Comparison of ENCODE assay signal across 8 cellular contexts in the genomic region with DNA sequence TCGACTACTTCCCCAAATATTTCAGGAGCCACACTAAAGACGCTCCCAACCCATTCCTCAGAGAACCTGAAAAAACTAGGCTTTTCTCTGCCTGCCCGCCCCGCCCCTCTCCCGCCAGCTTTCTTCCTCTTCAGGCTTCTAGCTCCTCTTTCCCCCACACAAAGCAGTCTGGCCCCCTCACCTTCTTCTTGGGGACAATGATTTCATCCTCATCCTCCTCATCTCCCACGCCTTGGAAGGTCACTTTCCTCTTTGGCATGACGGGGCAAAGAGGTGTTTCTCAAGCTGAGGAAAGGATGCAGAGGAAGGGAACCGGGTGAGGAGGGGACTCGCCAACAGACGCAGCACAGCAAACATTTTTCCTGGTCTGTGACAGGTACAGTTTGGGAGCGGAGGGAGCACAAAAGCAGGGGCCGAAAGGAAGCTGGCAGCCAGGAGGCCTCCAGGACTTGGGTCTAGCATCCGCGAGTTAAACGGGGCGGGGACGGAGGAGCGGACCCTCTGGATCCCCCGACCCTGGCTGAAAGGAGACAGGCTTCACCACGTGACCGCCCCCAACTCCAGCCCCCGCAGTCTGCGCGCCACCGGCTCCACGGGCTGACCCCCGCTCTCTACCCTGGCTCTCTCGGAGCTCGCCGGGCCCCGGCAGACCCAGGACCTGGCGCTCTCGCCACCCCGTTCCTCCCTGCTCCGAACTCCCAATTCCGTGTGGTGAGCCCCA. TPM values are rescaled to one million over a fixed set of nuclear protein-coding genes. Genes with fewer than 3 reads are reported as not detected.
DNase-seq lines count a peak whose midpoint lies in the region; ATAC-seq and TF ChIP-seq lines count a peak whose summit lies in the region.

No MANE protein-coding gene starts in this region.

- H3K9me3 ChIP-seq in A673 (ENCODE audit: low read depth, low read length, poor library complexity, severe bottlenecking) = no peaks in the 10 kb centered on the region
- no peaks in the 10 kb centered on the region for H3K9me3 ChIP-seq in OCI-LY1 (ENCODE audit: low read length)

- H3K4me2 ChIP-seq in OCI-LY1 (ENCODE audit: low read length) = peak overlapping the region; percentile 87

- TF ChIP-seq CTCF in A673 (conservative IDR thresholded peaks at IDR 0.05; ENCODE audit: low read depth, low read length) (no peak), OCI-LY1 (IDR thresholded peaks at IDR 0.05; ENCODE audit: low read length) (no peak)

- H3K27ac Mint-ChIP-seq in effector memory CD8-positive, alpha-beta T cell = peak overlapping the region; percentile 97 to 98
- H3K27ac Mint-ChIP-seq in naive B cell = peak overlapping the region; percentile 97 to 99 (median 98)

- H3K27ac ChIP-seq in A673 (ENCODE audit: low read depth, low read length, poor library complexity, severe bottlenecking) = peak overlapping the region; percentile 94
- peak overlapping the region; percentile 71 for H3K27ac ChIP-seq in OCI-LY1 (ENCODE audit: low read depth, low read length, poor library complexity, severe bottlenecking)

- CTCF ChIA-PET in A673 (lab: Charles Lee) = no interaction called here

- H2AFZ ChIP-seq in OCI-LY1 (ENCODE audit: low read length) = no peak overlapping the region

- peak overlapping the region; percentile 93 for H3K9ac ChIP-seq in OCI-LY1 (ENCODE audit: low read length)

- ATAC-seq in GM19395 (IDR thresholded peaks at IDR 0.05; ENCODE audit: unreplicated experiment) (peak; percentile 7), naive B cell (ENCODE audit: low read depth in 2 of 2) (peak; percentile 26 to 37), HG03378 (IDR thresholded peaks at IDR 0.05; ENCODE audit: unreplicated experiment) (no peak)
- peak; percentile 22 for ATAC-seq in effector memory CD8-positive, alpha-beta T cell (replicated peaks)

- H3K4me3 Mint-ChIP-seq in effector memory CD8-positive, alpha-beta T cell = peak overlapping the region; percentile 92 to 97
- peak overlapping the region; percentile 93 to 98 (median 96) for H3K4me3 Mint-ChIP-seq in naive B cell

- BruUV-seq in A673 (replicated peaks; lab: Mats Ljungman, UMichigan) = no TSS peak

- H3K79me2 ChIP-seq in OCI-LY1 (ENCODE audit: insufficient read depth, low read length) = peaks cover 10% of the 10 kb centered on the region; the same call in 1 of the 2 replicates

- H3K4me3 ChIP-seq in A673 (ENCODE audit: low read depth, low read length, poor library complexity, severe bottlenecking) (peak overlapping the region; percentile 98), OCI-LY1 (ENCODE audit: low read depth, low read length, poor library complexity, severe bottlenecking) (peak overlapping the region; percentile 94)

- peaks cover 53% of the 10 kb centered on the region for H3K36me3 ChIP-seq in A673 (ENCODE audit: insufficient read depth, low read length, poor library complexity, severe bottlenecking)
- H3K36me3 ChIP-seq in OCI-LY1 (ENCODE audit: insufficient read depth, low read length) = peaks cover 71% of the 10 kb centered on the region

- no peaks in the 10 kb centered on the region for H3K9me3 Mint-ChIP-seq in effector memory CD8-positive, alpha-beta T cell
- H3K9me3 Mint-ChIP-seq in naive B cell = no peaks in the 10 kb centered on the region

- H3K4me1 ChIP-seq in A673 (ENCODE audit: insufficient read depth, low read length, poor library complexity, severe bottlenecking) (peaks cover 13% of the 10 kb centered on the region), OCI-LY1 (ENCODE audit: insufficient read depth, low read length, severe bottlenecking) (peaks cover 67% of the 10 kb centered on the region)

- no peaks in the 10 kb centered on the region for H4K20me1 ChIP-seq in OCI-LY1 (ENCODE audit: insufficient read depth, low read length)

- POLR2A ChIA-PET in A673 (lab: Charles Lee; ENCODE audit: low non-redundant PET) = no interaction called here

- intact Hi-C loops in A673 (cut with micrococcal nuclease; ENCODE audit: unreplicated experiment) = no loop called here

- H3K27me3 Mint-ChIP-seq in effector memory CD8-positive, alpha-beta T cell = no peaks in the 10 kb centered on the region
- no peaks in the 10 kb centered on the region for H3K27me3 Mint-ChIP-seq in naive B cell

- H3K36me3 Mint-ChIP-seq in effector memory CD8-positive, alpha-beta T cell (ENCODE audit: insufficient read depth) = peaks cover 48% of the 10 kb centered on the region
- H3K36me3 Mint-ChIP-seq in naive B cell = no peaks in the 10 kb centered on the region

- no peaks in the 10 kb centered on the region for H3K9me2 ChIP-seq in OCI-LY1 (ENCODE audit: low read depth, low read length)

- H3K4me1 Mint-ChIP-seq in effector memory CD8-positive, alpha-beta T cell (ENCODE audit: low read depth in 2 of 2) = peaks cover 42 to 44% of the 10 kb centered on the region in 2 donors
- H3K4me1 Mint-ChIP-seq in naive B cell = peaks cover 48 to 75% (median 52%) of the 10 kb centered on the region in 3 donors

- no peaks in the 10 kb centered on the region for H3F3A ChIP-seq in OCI-LY1 (ENCODE audit: insufficient read depth, low read length)

- DNase-seq in A673 (ENCODE audit: low spot score) (no peak), naive B cell (no peak), HCEC 1CT (no peak), H4 (ENCODE audit: low spot score) (no peak)
- no peak for DNase-seq in effector memory CD8-positive, alpha-beta T cell

- H3K27me3 ChIP-seq in A673 (replicated peaks; ENCODE audit: insufficient read depth, low read depth, low read length, poor library complexity) (no peaks in the 10 kb centered on the region), OCI-LY1 (ENCODE audit: insufficient read depth, low read length) (no peaks in the 10 kb centered on the region)

RNA-seq across cellular contexts. Expression of gene CD2BP2, which starts 0.5 kb away (rescaled TPM):
- 67.6 and 72.5 TPM in 2 replicates for total RNA-seq in A673 (2021)
- polyA plus RNA-seq in naive B cell (ENCODE audit: low read depth in 6 of 6) = 10 to 100 TPM; 24.2 to 36.1 (median 29.7) TPM
- total RNA-seq in H4 (2014; rRNA removed; shearing (Covaris generic)) = 42.7 and 53.6 TPM in 2 replicates

RNA-seq across cellular contexts. Expression of gene TBC1D10B, which starts 15.7 kb away (rescaled TPM):
- total RNA-seq in A673 (2021) = 59.3 and 66.0 TPM in 2 replicates
- polyA plus RNA-seq in naive B cell (ENCODE audit: low read depth in 6 of 6) = 10 to 100 TPM in 3 of 6 donors, 1 to 10 TPM in 3; 6.2 to 16.9 (median 9.7) TPM
- total RNA-seq in H4 (2014; rRNA removed; shearing (Covaris generic)) = 10.4 and 15.9 TPM in 2 replicates

RNA-seq across cellular contexts. Expression of gene MYL11, which starts 20.0 kb away (rescaled TPM):
- not detected in 2 replicates for total RNA-seq in A673 (2021)
- polyA plus RNA-seq in naive B cell (ENCODE audit: low read depth in 6 of 6) = not detected
- total RNA-seq in H4 (2014; rRNA removed; shearing (Covaris generic)) = not detected in 2 replicates

RNA-seq across cellular contexts. Expression of gene SEPTIN1, which starts 27.8 kb away (rescaled TPM):
- 0.86 and 1.3 TPM in 2 replicates for total RNA-seq in A673 (2021)
- 100 to 1,000 TPM; 102 to 145 (median 112) TPM for polyA plus RNA-seq in naive B cell (ENCODE audit: low read depth in 6 of 6)
- total RNA-seq in H4 (2014; rRNA removed; shearing (Covaris generic)) = not detected in 2 replicates

RNA-seq across cellular contexts. Expression of gene ZNF48, which starts 40.6 kb away (rescaled TPM):
- 21.6 and 22.0 TPM in 2 replicates for total RNA-seq in A673 (2021)
- polyA plus RNA-seq in naive B cell (ENCODE audit: low read depth in 6 of 6) = 1 to 10 TPM; 3.4 to 9.9 (median 7.0) TPM
- 4.1 and 7.4 TPM in 2 replicates for total RNA-seq in H4 (2014; rRNA removed; shearing (Covaris generic))
